In the genomic region with DNA sequence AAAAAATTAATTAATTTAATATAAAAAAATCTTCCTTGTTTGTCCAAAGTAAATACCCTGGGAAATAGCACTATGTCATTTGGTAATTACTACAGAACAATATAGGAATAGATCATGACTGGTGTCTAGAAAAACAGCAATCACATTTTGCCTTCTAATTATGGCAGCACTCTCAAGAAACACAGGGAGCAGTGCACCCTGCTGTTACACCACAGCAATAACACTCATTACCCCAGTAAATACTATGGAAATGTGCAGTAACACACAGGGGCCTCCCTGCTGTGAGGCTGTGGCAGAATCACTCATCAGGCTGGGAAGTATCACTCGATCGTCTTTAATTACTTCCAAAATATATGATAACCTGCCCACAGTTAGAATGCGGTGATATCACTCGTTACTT, we compare ENCODE assay signal across 8 cellular contexts.
DNase-seq lines count a peak whose midpoint lies in the region; ATAC-seq and TF ChIP-seq lines count a peak whose summit lies in the region.

No MANE protein-coding gene starts in this region.

- intact Hi-C loops in activated CD4-positive, alpha-beta memory T cell treated with anti-CD3 and anti-CD28 coated beads for 36 hours (cut with micrococcal nuclease) = no loop called here

- peak overlapping the region; percentile 27 for H3K27ac Mint-ChIP-seq in progenitor cell of endocrine pancreas
- H3K27ac Mint-ChIP-seq in activated CD4-positive, alpha-beta memory T cell treated with anti-CD3 and anti-CD28 coated beads for 36 hours = no peak overlapping the region

- in situ Hi-C loops in Caki2 (cut with HindIII; ENCODE audit: low pct_unique_long_range_greater_than_20kb, low sequenced_read_pairs) = no loop called here

- DNase-seq in Caki2 (ENCODE audit: low read depth) (peak; percentile 3), NCI-H1930 (lab: John Stamatoyannopoulos, UW) (peak; percentile 35 to 50), dermis microvascular lymphatic vessel endothelial cell (ENCODE audit: low read depth in 2 of 2) (peak; percentile 52 to 58), progenitor cell of endocrine pancreas (ENCODE audit: low spot score, unreplicated experiment) (no peak), cortex of kidney (lab: John Stamatoyannopoulos, UW) (no peak)
- DNase-seq in activated CD4-positive, alpha-beta memory T cell treated with anti-CD3 and anti-CD28 coated beads for 36 hours = no peak

- H3K9me3 Mint-ChIP-seq in progenitor cell of endocrine pancreas (ENCODE audit: low read depth) = peaks cover 14% of the 10 kb centered on the region
- H3K9me3 Mint-ChIP-seq in activated CD4-positive, alpha-beta memory T cell treated with anti-CD3 and anti-CD28 coated beads for 36 hours = peaks cover 5% of the 10 kb centered on the region

- CTCF ChIA-PET in activated CD4-positive, alpha-beta memory T cell treated with anti-CD3 and anti-CD28 coated beads for 36 hours (lab: Charles Lee) = no interaction called here

- H3K4me1 Mint-ChIP-seq in progenitor cell of endocrine pancreas (ENCODE audit: low read depth) = peaks cover 4% of the 10 kb centered on the region
- no peaks in the 10 kb centered on the region for H3K4me1 Mint-ChIP-seq in activated CD4-positive, alpha-beta memory T cell treated with anti-CD3 and anti-CD28 coated beads for 36 hours (ENCODE audit: low read depth)

- no peak overlapping the region for H3K4me3 Mint-ChIP-seq in progenitor cell of endocrine pancreas (ENCODE audit: low read depth)
- no peak overlapping the region for H3K4me3 Mint-ChIP-seq in activated CD4-positive, alpha-beta memory T cell treated with anti-CD3 and anti-CD28 coated beads for 36 hours

- H3K27me3 Mint-ChIP-seq in progenitor cell of endocrine pancreas = no peaks in the 10 kb centered on the region
- H3K27me3 Mint-ChIP-seq in activated CD4-positive, alpha-beta memory T cell treated with anti-CD3 and anti-CD28 coated beads for 36 hours = no peaks in the 10 kb centered on the region

- peak; percentile 62 for TF ChIP-seq CTCF in progenitor cell of endocrine pancreas (IDR thresholded peaks at IDR 0.05; ENCODE audit: unreplicated experiment)

- H3K36me3 Mint-ChIP-seq in progenitor cell of endocrine pancreas (ENCODE audit: insufficient read depth) = peaks cover 1% of the 10 kb centered on the region
- no peaks in the 10 kb centered on the region for H3K36me3 Mint-ChIP-seq in activated CD4-positive, alpha-beta memory T cell treated with anti-CD3 and anti-CD28 coated beads for 36 hours

- POLR2A ChIA-PET in activated CD4-positive, alpha-beta memory T cell treated with anti-CD3 and anti-CD28 coated beads for 36 hours (lab: Charles Lee) = no interaction called here

- ATAC-seq in GM21529 (IDR thresholded peaks at IDR 0.05; ENCODE audit: unreplicated experiment) (peak; percentile 66), HG03571 (IDR thresholded peaks at IDR 0.05; ENCODE audit: unreplicated experiment) (no peak)

Comparison
In these comparisons a context has a peak if more than half of its experiments do, and no peak if none do; other contexts are left out.
1. DNase-seq: peak in Caki2 (single experiment), NCI-H1930 (2 of 2) and dermis microvascular lymphatic vessel endothelial cell (2 of 2); none in progenitor cell of endocrine pancreas (single experiment), activated CD4-positive, alpha-beta memory T cell treated with anti-CD3 and anti-CD28 coated beads for 36 hours (single experiment) and cortex of kidney (single experiment).